8 cellular contexts compared by ENCODE assay signal in genomic region chr15:40274350-40275274, GRCh38.
DNase-seq lines count a peak whose midpoint lies in the region; ATAC-seq and TF ChIP-seq lines count a peak whose summit lies in the region.

No MANE protein-coding gene starts in this region.

- peak overlapping the region; percentile 53; the same call in 1 of the 2 replicates for H2AFZ ChIP-seq in KMS-11 (ENCODE audit: low read depth)

- H3K27me3 ChIP-seq in KMS-11 (ENCODE audit: insufficient read depth, low read depth) (peaks cover 12% of the 10 kb centered on the region; the same call in 1 of the 2 replicates), neutrophil (peaks cover 23% of the 10 kb centered on the region)

- H3K27ac ChIP-seq in KMS-11 (no peak overlapping the region), neutrophil (no peak overlapping the region)

- ATAC-seq in GM21737 (IDR thresholded peaks at IDR 0.05; ENCODE audit: unreplicated experiment) = no peak

- no peaks in the 10 kb centered on the region for H4K20me1 ChIP-seq in KMS-11 (ENCODE audit: insufficient read depth)

- H3K9ac ChIP-seq in KMS-11 = no peak overlapping the region

- peak; percentile 100 for TF ChIP-seq CTCF in KMS-11 (conservative IDR thresholded peaks at IDR 0.05; ENCODE audit: low read depth, low read length)
- TF ChIP-seq CTCF in neutrophil (IDR thresholded peaks at IDR 0.05) = peak; percentile 99

- no peaks in the 10 kb centered on the region for H3K9me3 ChIP-seq in neutrophil

- H3K4me3 ChIP-seq in KMS-11 (IDR thresholded peaks at IDR 0.05; ENCODE audit: insufficient read depth, low read depth, low read length) (no peak overlapping the region), neutrophil (ENCODE audit: low read depth in 1 of 2, low read length in 1 of 2) (no peak overlapping the region)

- H3K36me3 ChIP-seq in KMS-11 (ENCODE audit: insufficient read depth) = no peaks in the 10 kb centered on the region
- H3K36me3 ChIP-seq in neutrophil = no peaks in the 10 kb centered on the region

- DNase-seq in ELR (ENCODE audit: low read depth) = peak; percentile 85
- DNase-seq in RPMI8226 = peak; percentile 83
- DNase-seq in activated T-helper 1 cell treated with anti-CD3 and anti-CD28 coated beads, Interleukin-2, amount 50 U/mL, for 16 hours (ENCODE audit: low read depth in 1 of 2, low spot score in 1 of 2) = peak; percentile 81 to 84
- DNase-seq in fibroblast of peridontal ligament (ENCODE audit: extremely low read depth) = peak; percentile 83
- DNase-seq in stromal cell of bone marrow (ENCODE audit: low read depth) = peak; percentile 56

- H3K4me1 ChIP-seq in KMS-11 (ENCODE audit: low read depth, poor library complexity, severe bottlenecking) (peaks cover 10% of the 10 kb centered on the region), neutrophil (ENCODE audit: control insufficient read depth in 1 of 2, insufficient read depth in 1 of 2, low read depth in 1 of 2, low read length in 1 of 2) (peaks cover 3 to 9% of the 10 kb centered on the region in 2 experiments)

- no peaks in the 10 kb centered on the region for H3K79me2 ChIP-seq in KMS-11 (ENCODE audit: insufficient read depth, low read depth)

- no peak overlapping the region for H3K4me2 ChIP-seq in KMS-11
